25 cellular contexts compared by ENCODE assay signal in genomic region chr3:37661615-37662306, GRCh38.
A peak's percentile ranks its signal among the peaks of the same experiment; 100 is the strongest.
DNase-seq lines count a peak whose midpoint lies in the region; ATAC-seq and TF ChIP-seq lines count a peak whose summit lies in the region.
"Had no signal": no experiment of that assay in that cellular context is flagged by ENCODE, and none has a peak within 500 bp of the region (broad histone marks: within the 10 kb centered on the region; RNA-seq: fewer than 3 reads in every experiment).

No MANE protein-coding gene starts in this region.

- no peaks in the 10 kb centered on the region for H3K36me3 ChIP-seq in right atrium auricular region
- H3K36me3 ChIP-seq in left ventricle myocardium inferior: no peaks in the 10 kb centered on the region
- no peaks in the 10 kb centered on the region for H3K36me3 ChIP-seq in rectal smooth muscle tissue (ENCODE audit: control insufficient read depth, insufficient read depth, low read length)
- no peaks in the 10 kb centered on the region for H3K36me3 ChIP-seq in aorta (ENCODE audit: control insufficient read depth in 1 of 2, insufficient read depth in 2 of 2, low read length in 1 of 2)
- H3K36me3 ChIP-seq: cardiac muscle cell, SJSA1 had no signal

- H3K27ac Mint-ChIP-seq in HFFc6: no peak overlapping the region
- H3K27ac Mint-ChIP-seq: activated CD4-positive, alpha-beta memory T cell treated with anti-CD3 and anti-CD28 coated beads, Interleukin-2, amount 10 ng/mL, durations not matched to agents 7 days and 5 days; activated naive CD4-positive, alpha-beta T cell treated with anti-CD3 and anti-CD28 coated beads, Interleukin-2, amount 50 U/mL, for 24 hours; activated T-helper 17 cell treated with anti-CD3 and anti-CD28 coated beads, Interleukin-2, amount 50 U/mL, for 72 hours; B cell; CD8-positive, alpha-beta T cell; effector memory CD8-positive, alpha-beta T cell; stimulated activated memory B cell treated with anti-CD40 and anti-IgM and Interleukin-4, amounts not matched to agents 10 μg/mL and 1 μg/mL and 100 μg/mL, for 72 hours had no signal

- H3K4me1 ChIP-seq in right atrium auricular region (peaks cover 0 to 29% of the 10 kb centered on the region in 2 donors), left ventricle myocardium inferior (peaks cover 48% of the 10 kb centered on the region), rectal smooth muscle tissue (ENCODE audit: control insufficient read depth, insufficient read depth, low read length) (peaks cover 11% of the 10 kb centered on the region), aorta (ENCODE audit: control insufficient read depth in 1 of 2, insufficient read depth in 2 of 2, low read length in 2 of 2) (peaks cover 6 to 7% of the 10 kb centered on the region in 2 donors)
- H3K4me1 ChIP-seq: SJSA1 had no signal

- no peak overlapping the region for H3K9ac ChIP-seq in rectal smooth muscle tissue (ENCODE audit: low read length)

- DNase-seq in Right ventricle myocardium superior (peak; percentile 52), right atrium auricular region (ENCODE audit: low spot score) (no peak), left ventricle myocardium inferior (no peak), aorta (peak in 1 of 2 donors; percentile 65), HFFc6 (no peak)
- no peak for DNase-seq in activated CD4-positive, alpha-beta T cell treated with anti-CD3 and anti-CD28 coated beads for 48 hours
- DNase-seq: activated CD4-positive, alpha-beta memory T cell treated with anti-CD3 and anti-CD28 coated beads, Interleukin-2, amount 10 ng/mL, durations not matched to agents 7 days and 5 days; activated CD8-positive, alpha-beta memory T cell treated with anti-CD3 and anti-CD28 coated beads, Interleukin-2, amount 50 U/mL, for 48 hours; amygdala; CD8-positive, alpha-beta T cell; cortex of kidney; effector memory CD8-positive, alpha-beta T cell; NCI-H1092 treated with DMSO at 0.1 percent for 48 hours; NCI-H187 treated with DMSO at 0.1 percent for 48 hours; NCI-H2227 treated with DMSO at 0.1 percent for 48 hours; stimulated activated CD4-positive, alpha-beta T cell treated with anti-CD3 and anti-CD28 coated beads, Interleukin-4, amount 100 ng/mL, for 4 hours; T-helper 1 cell had no signal

- no peaks in the 10 kb centered on the region for H3K36me3 Mint-ChIP-seq in HFFc6 (ENCODE audit: low read depth)
- H3K36me3 Mint-ChIP-seq: activated naive CD4-positive, alpha-beta T cell treated with anti-CD3 and anti-CD28 coated beads, Interleukin-2, amount 50 U/mL, for 24 hours; CD8-positive, alpha-beta T cell had no signal

- H3K4me3 ChIP-seq in right atrium auricular region: no peak overlapping the region
- H3K4me3 ChIP-seq in left ventricle myocardium inferior: no peak overlapping the region
- H3K4me3 ChIP-seq in rectal smooth muscle tissue (ENCODE audit: low read length): no peak overlapping the region
- no peak overlapping the region for H3K4me3 ChIP-seq in aorta (ENCODE audit: low read length in 2 of 2)
- H3K4me3 ChIP-seq: cardiac muscle cell, SJSA1 had no signal

- H3K9me3 ChIP-seq in right atrium auricular region (peaks cover 0 to 3% of the 10 kb centered on the region in 2 donors), left ventricle myocardium inferior (replicated peaks) (peaks cover 13% of the 10 kb centered on the region), aorta (ENCODE audit: control insufficient read depth, low read length) (no peaks in the 10 kb centered on the region)
- H3K9me3 ChIP-seq: SJSA1 had no signal

- H3K27me3 Mint-ChIP-seq in HFFc6 (ENCODE audit: insufficient read depth): peaks cover 4% of the 10 kb centered on the region
- H3K27me3 Mint-ChIP-seq: stimulated activated memory B cell treated with anti-CD40 and anti-IgM and Interleukin-4, amounts not matched to agents 10 μg/mL and 1 μg/mL and 100 μg/mL, for 72 hours had no signal

- WGBS in aorta, 2 donors: 4 to 13% methylated on average over 7 of the region's 7 CpGs

- no peak for TF ChIP-seq CTCF in right atrium auricular region (IDR thresholded peaks at IDR 0.05)
- no peak for TF ChIP-seq CTCF in left ventricle myocardium inferior (IDR thresholded peaks at IDR 0.05; ENCODE audit: borderline replicate concordance)
- TF ChIP-seq CTCF in HFFc6 (IDR thresholded peaks at IDR 0.05): no peak

- intact Hi-C loops in Right ventricle myocardium superior (cut with DNase I) (no loop called here), left ventricle myocardium inferior (cut with micrococcal nuclease) (no loop called here), aorta (cut with DNase I) (no loop called here)

- no peak overlapping the region for H3K4me3 Mint-ChIP-seq in HFFc6
- H3K4me3 Mint-ChIP-seq: activated CD4-positive, alpha-beta memory T cell treated with anti-CD3 and anti-CD28 coated beads, Interleukin-2, amount 10 ng/mL, durations not matched to agents 7 days and 5 days; activated naive CD4-positive, alpha-beta T cell treated with anti-CD3 and anti-CD28 coated beads, Interleukin-2, amount 50 U/mL, for 24 hours; activated T-helper 17 cell treated with anti-CD3 and anti-CD28 coated beads, Interleukin-2, amount 50 U/mL, for 72 hours; B cell; CD8-positive, alpha-beta T cell; effector memory CD8-positive, alpha-beta T cell; stimulated activated memory B cell treated with anti-CD40 and anti-IgM and Interleukin-4, amounts not matched to agents 10 μg/mL and 1 μg/mL and 100 μg/mL, for 72 hours had no signal

- H3K4me1 Mint-ChIP-seq in HFFc6 (ENCODE audit: low read depth): no peaks in the 10 kb centered on the region
- H3K4me1 Mint-ChIP-seq: activated CD4-positive, alpha-beta memory T cell treated with anti-CD3 and anti-CD28 coated beads, Interleukin-2, amount 10 ng/mL, durations not matched to agents 7 days and 5 days; activated naive CD4-positive, alpha-beta T cell treated with anti-CD3 and anti-CD28 coated beads, Interleukin-2, amount 50 U/mL, for 24 hours; activated T-helper 17 cell treated with anti-CD3 and anti-CD28 coated beads, Interleukin-2, amount 50 U/mL, for 72 hours; B cell; stimulated activated memory B cell treated with anti-CD40 and anti-IgM and Interleukin-4, amounts not matched to agents 10 μg/mL and 1 μg/mL and 100 μg/mL, for 72 hours had no signal

- H3K27ac ChIP-seq in right atrium auricular region (peak overlapping the region in 1 of 2 donors; percentile 36), left ventricle myocardium inferior (replicated peaks) (peak overlapping the region; percentile 30), rectal smooth muscle tissue (ENCODE audit: low read depth, low read length) (peak overlapping the region; percentile 59), aorta (ENCODE audit: low read depth in 1 of 2, low read length in 2 of 2) (peak overlapping the region in 1 of 2 donors; percentile 64)
- H3K27ac ChIP-seq: cardiac muscle cell, SJSA1 had no signal

- no peaks in the 10 kb centered on the region; the same call in 1 of the 2 replicates for H3K9me3 Mint-ChIP-seq in HFFc6
- H3K9me3 Mint-ChIP-seq: activated naive CD4-positive, alpha-beta T cell treated with anti-CD3 and anti-CD28 coated beads, Interleukin-2, amount 50 U/mL, for 24 hours; activated T-helper 17 cell treated with anti-CD3 and anti-CD28 coated beads, Interleukin-2, amount 50 U/mL, for 72 hours; stimulated activated memory B cell treated with anti-CD40 and anti-IgM and Interleukin-4, amounts not matched to agents 10 μg/mL and 1 μg/mL and 100 μg/mL, for 72 hours had no signal

- H3K27me3 ChIP-seq in right atrium auricular region: no peaks in the 10 kb centered on the region
- H3K27me3 ChIP-seq in left ventricle myocardium inferior (ENCODE audit: low read depth): no peaks in the 10 kb centered on the region
- H3K27me3 ChIP-seq in rectal smooth muscle tissue (ENCODE audit: control insufficient read depth, insufficient read depth, low read length): no peaks in the 10 kb centered on the region
- H3K27me3 ChIP-seq in aorta (ENCODE audit: control insufficient read depth in 1 of 2, insufficient read depth in 2 of 2, low read length in 1 of 2): no peaks in the 10 kb centered on the region
- H3K27me3 ChIP-seq: cardiac muscle cell, SJSA1 had no signal

- ATAC-seq in Right ventricle myocardium superior (ENCODE audit: poor library complexity) (peak; percentile 71), aorta (ENCODE audit: low FRiP score) (peak; percentile 64), GM19463 (IDR thresholded peaks at IDR 0.05; ENCODE audit: unreplicated experiment) (no peak)
- ATAC-seq: CD8-positive, alpha-beta T cell; effector memory CD8-positive, alpha-beta T cell; stimulated activated memory B cell treated with anti-CD40 and anti-IgM and Interleukin-4, amounts not matched to agents 10 μg/mL and 1 μg/mL and 100 μg/mL, for 72 hours had no signal
